ENCODE assay signal across 8 cellular contexts in the genomic region with DNA sequence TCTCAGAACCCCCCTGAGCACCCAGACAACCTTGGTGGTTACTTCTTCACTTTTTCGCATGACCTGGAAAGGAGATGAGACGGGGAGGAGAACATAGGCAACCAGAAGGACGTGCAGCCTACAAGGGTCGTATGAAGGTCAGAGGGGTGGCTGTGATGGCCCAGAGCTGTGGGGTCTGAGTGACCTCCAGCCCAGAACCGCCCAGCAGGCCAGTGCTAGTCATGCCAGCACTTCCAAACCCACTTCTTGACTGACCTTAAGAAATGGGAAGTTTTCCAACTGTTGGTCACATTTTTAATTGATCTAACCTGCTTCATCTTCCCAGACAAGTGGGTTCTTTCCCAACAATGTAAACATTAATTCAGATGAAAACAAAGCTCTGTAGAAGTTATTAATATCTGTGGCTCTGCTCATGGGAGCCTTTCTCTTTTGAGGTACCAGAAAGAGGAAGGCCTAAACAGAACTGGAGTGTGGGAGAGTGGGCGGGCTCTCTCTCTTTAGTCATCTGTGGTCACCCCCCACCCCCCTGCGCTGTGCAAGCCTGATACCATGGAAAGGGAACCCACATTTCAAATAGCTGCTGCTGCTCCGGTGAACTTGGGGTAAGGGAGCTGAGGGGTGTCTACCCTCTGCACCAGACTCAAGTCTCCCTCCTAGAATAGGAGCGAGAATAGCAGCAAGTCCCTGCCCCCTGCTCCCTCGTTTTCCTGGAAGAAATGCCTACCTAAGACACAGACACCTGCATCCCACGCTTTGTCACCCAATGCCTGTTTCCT.
DNase-seq lines count a peak whose midpoint lies in the region; ATAC-seq and TF ChIP-seq lines count a peak whose summit lies in the region.

No MANE protein-coding gene starts in this region.

- H3K36me3 Mint-ChIP-seq in activated naive CD8-positive, alpha-beta T cell treated with anti-CD3 and anti-CD28 coated beads, Interleukin-2, amount 10 ng/mL, durations not matched to agents 7 days and 5 days, result peaks cover 2% of the 10 kb centered on the region

- H3K4me1 Mint-ChIP-seq in activated naive CD8-positive, alpha-beta T cell treated with anti-CD3 and anti-CD28 coated beads, Interleukin-2, amount 10 ng/mL, durations not matched to agents 7 days and 5 days, result peaks cover 69% of the 10 kb centered on the region

- in situ Hi-C loops in GM13977 (cut with MboI; ENCODE audit: low pct_unique_long_range_greater_than_20kb, low sequenced_read_pairs, unreplicated experiment), result no loop called here

- peak overlapping the region; percentile 73 for H3K4me3 Mint-ChIP-seq in activated naive CD8-positive, alpha-beta T cell treated with anti-CD3 and anti-CD28 coated beads, Interleukin-2, amount 10 ng/mL, durations not matched to agents 7 days and 5 days

- DNase-seq in GM13977 (ENCODE audit: low spot score) (peak; percentile 76), SKM-1 treated with dmso at 0.1 percent for 144 hours (lab: John Stamatoyannopoulos, UW; ENCODE audit: unreplicated experiment) (peak; percentile 89), sciatic nerve (ENCODE audit: low spot score) (no peak), NCI-H2081 (lab: John Stamatoyannopoulos, UW) (no peak), NCI-H524 (lab: John Stamatoyannopoulos, UW) (no peak), NCI-H187 treated with DMSO at 0.1 percent for 48 hours (lab: John Stamatoyannopoulos, UW) (no peak), HEK293T (ENCODE audit: extremely low spot score) (no peak)
- no peak for DNase-seq in activated naive CD8-positive, alpha-beta T cell treated with anti-CD3 and anti-CD28 coated beads, Interleukin-2, amount 10 ng/mL, durations not matched to agents 7 days and 5 days

- H3K9me3 Mint-ChIP-seq in activated naive CD8-positive, alpha-beta T cell treated with anti-CD3 and anti-CD28 coated beads, Interleukin-2, amount 10 ng/mL, durations not matched to agents 7 days and 5 days, result no peaks in the 10 kb centered on the region

- intact Hi-C loops in sciatic nerve (cut with DNase I), result no loop called here

- no peak for TF ChIP-seq CTCF in GM13977 (IDR thresholded peaks at IDR 0.05; ENCODE audit: extremely low read depth, insufficient read depth, missing control alignments)

- no peaks in the 10 kb centered on the region for H3K27me3 Mint-ChIP-seq in activated naive CD8-positive, alpha-beta T cell treated with anti-CD3 and anti-CD28 coated beads, Interleukin-2, amount 10 ng/mL, durations not matched to agents 7 days and 5 days

- peak overlapping the region; percentile 97 for H3K27ac Mint-ChIP-seq in activated naive CD8-positive, alpha-beta T cell treated with anti-CD3 and anti-CD28 coated beads, Interleukin-2, amount 10 ng/mL, durations not matched to agents 7 days and 5 days

- peak; percentile 25 for ATAC-seq in activated naive CD8-positive, alpha-beta T cell treated with anti-CD3 and anti-CD28 coated beads, Interleukin-2, amount 10 ng/mL, durations not matched to agents 7 days and 5 days (ENCODE audit: low read depth)
- ATAC-seq in sciatic nerve, result peak; percentile 48

- CTCF ChIA-PET in HEK293T (lab: Yijun Ruan, JAX), result interaction anchor here (1.2 kb wide), 1 partner anchor 56 kb away, joined by 3 read pairs; no protein-coding TSS in a partner anchor

- POLR2A ChIA-PET in activated naive CD8-positive, alpha-beta T cell treated with anti-CD3 and anti-CD28 coated beads, Interleukin-2, amount 10 ng/mL, durations not matched to agents 7 days and 5 days (lab: Charles Lee), result interaction anchor here (0.6 to 11.1 kb wide), 9 partner anchors 10 to 179 kb away, joined by 3 to 208 read pairs (median 4); a partner anchor contains a TSS
- POLR2A ChIA-PET in HEK293T (lab: Yijun Ruan, JAX), result no interaction called here

TF ChIP-seq in HEK293T, 16 proteins besides CTCF, POLR2A, EP300 and RAD21:
- no peak for TF ChIP-seq ZNF384 (IDR thresholded peaks at IDR 0.05)
- no peak for TF ChIP-seq TARDBP (IDR thresholded peaks at IDR 0.05)
- no peak for TF ChIP-seq FOXK2 (IDR thresholded peaks at IDR 0.05)
- TF ChIP-seq ARNT (IDR thresholded peaks at IDR 0.05), result no peak
- TF ChIP-seq SP1 (IDR thresholded peaks at IDR 0.05), result no peak
- TF ChIP-seq ELF4 (IDR thresholded peaks at IDR 0.05), result no peak
- TF ChIP-seq HDGF (IDR thresholded peaks at IDR 0.05; ENCODE audit: borderline replicate concordance), result no peak
- TF ChIP-seq L3MBTL2 (conservative IDR thresholded peaks at IDR 0.05), result no peak
- no peak for TF ChIP-seq LEF1 (IDR thresholded peaks at IDR 0.05; ENCODE audit: borderline replicate concordance)
- TF ChIP-seq FOXM1 (IDR thresholded peaks at IDR 0.05; ENCODE audit: borderline replicate concordance), result no peak
- TF ChIP-seq CTBP1 (IDR thresholded peaks at IDR 0.05; ENCODE audit: borderline replicate concordance), result no peak
TF ChIP-seq in HEK293T: peak in this region for 0.

Comparison
In these comparisons a context has a peak if more than half of its experiments do, and no peak if none do; other contexts are left out.
1. DNase-seq: peak in GM13977 (single experiment) and SKM-1 treated with dmso at 0.1 percent for 144 hours (single experiment); none in activated naive CD8-positive, alpha-beta T cell treated with anti-CD3 and anti-CD28 coated beads, Interleukin-2, amount 10 ng/mL, durations not matched to agents 7 days and 5 days (single experiment), sciatic nerve (single experiment), NCI-H2081 (0 of 2), NCI-H524 (0 of 2), NCI-H187 treated with DMSO at 0.1 percent for 48 hours (single experiment) and HEK293T (single experiment).